Comparison of ENCODE assay signal across 1 cellular context in genomic region chr12:132488127-132489077, GRCh38.
TF ChIP-seq lines count a peak whose summit lies in the region.

No MANE protein-coding gene starts in this region.

TF ChIP-seq in H1, 55 proteins besides CTCF, POLR2A, EP300 and RAD21 (continued from another document):
- TF ChIP-seq CHD7 (IDR thresholded peaks at IDR 0.05; ENCODE audit: insufficient replicate concordance, low read length) (no peak), RBBP5 (IDR thresholded peaks at IDR 0.05; ENCODE audit: borderline replicate concordance, low read depth, low read length) (no peak), NANOG (IDR thresholded peaks at IDR 0.05; ENCODE audit: insufficient read depth, low read depth, low read length, poor library complexity, severe bottlenecking) (no peak), CEBPB (IDR thresholded peaks at IDR 0.05; ENCODE audit: low read depth, low read length) (no peak), ASH2L (IDR thresholded peaks at IDR 0.05; ENCODE audit: low read length) (no peak), TAF7 (optimal IDR thresholded peaks at IDR 0.05; ENCODE audit: borderline replicate concordance, low read depth, low read length) (no peak), GABPA (IDR thresholded peaks at IDR 0.05; ENCODE audit: borderline replicate concordance, insufficient read depth, low read length) (no peak), ZNF274 (IDR thresholded peaks at IDR 0.05; ENCODE audit: borderline replicate concordance, extremely low read depth, low read length) (no peak), CTBP2 (IDR thresholded peaks at IDR 0.05; ENCODE audit: borderline replicate concordance, insufficient read depth, insufficient read length, low read length) (no peak), BRCA1 (IDR thresholded peaks at IDR 0.05; ENCODE audit: low read depth, low read length) (no peak), SIX5 (IDR thresholded peaks at IDR 0.05; ENCODE audit: low read depth, low read length) (no peak)
